In genomic region chr10:95382174-95382573, GRCh38 we compare ENCODE assay signal across 27 cellular contexts.
"Had no signal": no experiment of that assay in that cellular context is flagged by ENCODE, and none has a peak within 500 bp of the region (broad histone marks: within the 10 kb centered on the region; RNA-seq: fewer than 3 reads in every experiment).

No MANE protein-coding gene starts in this region.

- H3K9me3 ChIP-seq: breast epithelium, pancreas, prostate gland, stomach, testis, upper lobe of left lung had no signal

- H3K27ac ChIP-seq: breast epithelium, epithelial cell of prostate, pancreas, prostate gland, testis, upper lobe of left lung, VCaP had no signal

- H3K4me1 ChIP-seq: breast epithelium, prostate gland, testis had no signal

- H3K36me3 ChIP-seq: breast epithelium, prostate gland had no signal

- ATAC-seq: naive thymus-derived CD8-positive, alpha-beta T cell; pancreas; stimulated activated naive B cell treated with anti-CD40 and anti-IgM and Interleukin-4, amounts not matched to agents 10 μg/mL and 1 μg/mL and 100 μg/mL, for 72 hours had no signal

- FAIRE-seq: endometrium, frontal cortex, islet of Langerhans, pancreas had no signal

- DNase-seq: activated CD4-positive, alpha-beta T cell treated with anti-CD3 and anti-CD28 coated beads for 48 hours; activated CD4-positive, alpha-beta T cell treated with anti-CD3 and anti-CD28 coated beads, Interleukin-2, amount 50 U/mL, for 48 hours; activated CD8-positive, alpha-beta memory T cell treated with anti-CD3 and anti-CD28 coated beads, Interleukin-2, amount 50 U/mL, for 4 hours; activated gamma-delta T cell; activated naive CD4-positive, alpha-beta T cell treated with anti-CD3 and anti-CD28 coated beads, Interleukin-2, amount 50 U/mL, for 16 hours; activated T-cell treated with anti-CD3 and anti-CD28 coated beads, Interleukin-2, amount 50 U/mL, for 24 hours; amniotic stem cell; dermis blood vessel endothelial cell; effector CD8-positive, alpha-beta T cell; glutamatergic neuron; midbrain; naive thymus-derived CD8-positive, alpha-beta T cell; nucleus accumbens; pancreas; stimulated activated CD4-positive, alpha-beta T cell treated with anti-CD3 and anti-CD28 coated beads, Interleukin-15, amount 100 ng/mL, for 24 hours; stimulated activated CD4-positive, alpha-beta T cell treated with anti-CD3 and anti-CD28 coated beads, Interleukin-2, amount 100 ng/mL, for 24 hours; stimulated activated naive B cell treated with anti-CD40 and anti-IgM and Interleukin-4, amounts not matched to agents 10 μg/mL and 1 μg/mL and 100 μg/mL, for 72 hours; stomach; testis; upper lobe of left lung had no signal

- H3K4me3 ChIP-seq: breast epithelium, pancreas, prostate gland, stomach, testis, upper lobe of left lung had no signal

- H3K27me3 ChIP-seq: breast epithelium, pancreas, stomach, testis, upper lobe of left lung had no signal
